10 cellular contexts compared by ENCODE assay signal in genomic region chr10:44965651-44966097, GRCh38. TPM values are rescaled to one million over a fixed set of nuclear protein-coding genes. Genes with fewer than 3 reads are reported as not detected.
A peak's percentile ranks its signal among the peaks of the same experiment; 100 is the strongest.
DNase-seq lines count a peak whose midpoint lies in the region; ATAC-seq, FAIRE-seq and TF ChIP-seq lines count a peak whose summit lies in the region.
"Had no signal": no experiment of that assay in that cellular context is flagged by ENCODE, and none has a peak within 500 bp of the region (broad histone marks: within the 10 kb centered on the region; RNA-seq: fewer than 3 reads in every experiment).

No MANE protein-coding gene starts in this region.

- H3K18ac ChIP-seq in H1 (ENCODE audit: extremely low read depth, low read length), result peak overlapping the region; percentile 83

- no peak overlapping the region for H3K23ac ChIP-seq in H1 (ENCODE audit: insufficient read length)

- FAIRE-seq in GM19239 (lab: Jason Lieb, UNC), result peak; percentile 96
- FAIRE-seq in H1 (lab: Jason Lieb, UNC), result no peak

- TF ChIP-seq CTCF in H1 (IDR thresholded peaks at IDR 0.05; ENCODE audit: control extremely low read depth in 1 of 3, insufficient read depth in 1 of 3, low read depth in 1 of 3, low read length in 3 of 3), result no peak
- no peak for TF ChIP-seq CTCF in spleen (IDR thresholded peaks at IDR 0.05 in 8 of 11, conservative IDR thresholded peaks at IDR 0.05 in 3 of 11)

- H3K27ac ChIP-seq in H1 (ENCODE audit: low read depth, low read length) (no peak overlapping the region), spleen (peak overlapping the region in 5 of 8 donors; percentile 67 to 93 (median 91))
- no peak overlapping the region for H3K27ac ChIP-seq in CD8-positive, alpha-beta memory T cell (ENCODE audit: low read depth, low read length)

- peak overlapping the region in 1 of 8 donors; percentile 27 for H3K27ac Mint-ChIP-seq in CD8-positive, alpha-beta memory T cell

- WGBS in H1 (ENCODE audit: extremely low coverage in 1 of 2, insufficient coverage in 1 of 2, insufficient read length in 1 of 2, insufficient replicate concordance in 2 of 2, low coverage in 1 of 2, low lambda C conversion rate in 2 of 2, missing lambda C conversion rate in 1 of 2), 2 experiments, result 93% methylated on average over 6 of the region's 6 CpGs; no CpG with 5 or more reads in 1 of the 2 experiments
- 73 to 82% (median 79%) methylated on average over 6 of the region's 6 CpGs for WGBS in spleen, 5 donors

- CTCF ChIA-PET in H1 (lab: Charles Lee; ENCODE audit: partially characterized antibody), result interaction anchor here (0.5 to 11.2 kb wide), 13 partner anchors 8 to 567 kb away, joined by 3 to 143 read pairs (median 6); partner anchors contain the start of gene DEPP1
- CTCF ChIA-PET in CD8-positive, alpha-beta memory T cell (lab: Charles Lee), result interaction anchor here (0.7 to 2.0 kb wide), 3 partner anchors 10 to 33 kb away, joined by 4 to 6 read pairs (median 4); no protein-coding TSS in a partner anchor

- H3K27me3 ChIP-seq in H1 (replicated peaks in 1 of 4; ENCODE audit: control insufficient read depth in 3 of 4, extremely low read depth in 1 of 4, insufficient read depth in 3 of 4, low read length in 3 of 4) (peaks cover 0 to under 1% (median 0%) of the 10 kb centered on the region in 4 experiments; a peak in 3 of 7 replicates), spleen (replicated peaks in 1 of 7) (no peaks in the 10 kb centered on the region)
- no peaks in the 10 kb centered on the region for H3K27me3 ChIP-seq in CD8-positive, alpha-beta memory T cell (ENCODE audit: insufficient read depth, low read length, poor library complexity, severe bottlenecking)

- H3K9me3 ChIP-seq in H1 (ENCODE audit: insufficient read depth in 2 of 2, low read depth in 1 of 2, low read length in 1 of 2) (no peaks in the 10 kb centered on the region), spleen (no peaks in the 10 kb centered on the region)
- no peaks in the 10 kb centered on the region for H3K9me3 ChIP-seq in CD8-positive, alpha-beta memory T cell (ENCODE audit: low read length)

- peak overlapping the region; percentile 63; the same call in 1 of the 2 replicates for H2BK15ac ChIP-seq in H1 (ENCODE audit: low read length)

- peaks cover 0 to 2% of the 10 kb centered on the region in 2 experiments for H4K20me1 ChIP-seq in H1 (replicated peaks in 1 of 2; ENCODE audit: control insufficient read depth in 1 of 2, insufficient read depth in 2 of 2, low read length in 2 of 2)

- no peak overlapping the region for H3K9ac ChIP-seq in H1 (replicated peaks in 1 of 4; ENCODE audit: extremely low read depth in 1 of 4, low read depth in 3 of 4, low read length in 3 of 4)

- DNase-seq in GM19239 (ENCODE audit: insufficient read length, low spot score) (no peak), H1 (ENCODE audit: low read depth in 1 of 2, low spot score in 2 of 2) (peak in 1 of 2 experiments; percentile 40), spleen (peak; percentile 51), SW480 (ENCODE audit: low spot score) (no peak), NCI-H2107 (lab: John Stamatoyannopoulos, UW) (no peak)
- no peak for DNase-seq in CD8-positive, alpha-beta memory T cell
- no peak for DNase-seq in activated CD4-positive, alpha-beta T cell treated with anti-CD3 and anti-CD28 coated beads, Interleukin-2, amount 50 U/mL, for 1 hour

- peaks cover 0 to 3% of the 10 kb centered on the region in 2 donors for H3K27me3 Mint-ChIP-seq in CD8-positive, alpha-beta memory T cell

- no peak for TF ChIP-seq RAD21 in H1 (IDR thresholded peaks at IDR 0.05 in 1 of 2, conservative IDR thresholded peaks at IDR 0.05 in 1 of 2; ENCODE audit: low read depth in 2 of 2, low read length in 2 of 2)

- peak overlapping the region; percentile 94; the same call in 1 of the 2 replicates for H2BK5ac ChIP-seq in H1 (ENCODE audit: low read depth, low read length)

- peaks cover 37 to 43% (median 41%) of the 10 kb centered on the region in 3 donors for H3K4me1 Mint-ChIP-seq in CD8-positive, alpha-beta memory T cell

- H3K79me1 ChIP-seq in H1 (ENCODE audit: low read depth, low read length), result peaks cover 5% of the 10 kb centered on the region; the same call in 1 of the 2 replicates

- H3K9me3 Mint-ChIP-seq in CD8-positive, alpha-beta memory T cell, result no peaks in the 10 kb centered on the region

- TF ChIP-seq EP300 in H1 (IDR thresholded peaks at IDR 0.05; ENCODE audit: borderline replicate concordance in 1 of 2, low read depth in 2 of 2, low read length in 2 of 2), result no peak

- H2AK5ac ChIP-seq in H1 (ENCODE audit: low read depth, low read length), result peak overlapping the region; percentile 94; the same call in 1 of the 2 replicates

- H3K4me3 ChIP-seq in H1 (ENCODE audit: extremely low read depth in 1 of 4, insufficient read depth in 2 of 4, low read depth in 3 of 4, low read length in 4 of 4) (no peak overlapping the region), spleen (no peak overlapping the region)
- H3K4me3 ChIP-seq in CD8-positive, alpha-beta memory T cell (ENCODE audit: low read length), result no peak overlapping the region

- H3K4me2 ChIP-seq in H1 (ENCODE audit: insufficient read depth in 1 of 2, low read depth in 2 of 2, low read length in 2 of 2), result peak overlapping the region in 1 of 2 experiments; percentile 54; a peak in 2 of 4 replicates

- H3K14ac ChIP-seq in H1 (ENCODE audit: insufficient read length), result no peak overlapping the region

- peak overlapping the region; percentile 82 for H4K91ac ChIP-seq in H1 (replicated peaks; ENCODE audit: insufficient read length, low read length)

- H4K5ac ChIP-seq in H1 (ENCODE audit: insufficient read length, low read depth, low read length), result no peak overlapping the region

- H3K36me3 ChIP-seq in H1 (ENCODE audit: control insufficient read depth in 2 of 4, insufficient read depth in 4 of 4, low read length in 3 of 4) (peaks cover 0 to 6% (median 0%) of the 10 kb centered on the region in 4 experiments; a peak in 1 of 8 replicates), spleen (peaks cover 0 to 11% (median 0%) of the 10 kb centered on the region in 6 donors)
- H3K36me3 ChIP-seq in CD8-positive, alpha-beta memory T cell (ENCODE audit: insufficient read depth, low read length), result no peaks in the 10 kb centered on the region

- peak overlapping the region; percentile 97; the same call in 1 of the 2 replicates for H2BK12ac ChIP-seq in H1 (ENCODE audit: low read depth, low read length)

- peak; percentile 33 for ATAC-seq in HG02970 (IDR thresholded peaks at IDR 0.05; ENCODE audit: low FRiP score, unreplicated experiment)

- intact Hi-C loops in spleen (cut with DNase I; ENCODE audit: low total_unique reads), result no loop called here

- no peaks in the 10 kb centered on the region; a peak in 1 of 4 replicates for H3K79me2 ChIP-seq in H1 (ENCODE audit: control insufficient read depth in 1 of 2, insufficient read depth in 2 of 2, low read length in 2 of 2)

- no peak for TF ChIP-seq POLR2A in H1 (IDR thresholded peaks at IDR 0.05; ENCODE audit: control extremely low read depth in 1 of 2, low read depth in 2 of 2, low read length in 2 of 2)
- no peak for TF ChIP-seq POLR2A in spleen (IDR thresholded peaks at IDR 0.05)

- no peak overlapping the region for H2AFZ ChIP-seq in H1 (ENCODE audit: low read length)

- peak overlapping the region; percentile 95 for H2BK20ac ChIP-seq in H1 (ENCODE audit: low read length)

- H3K56ac ChIP-seq in H1 (replicated peaks; ENCODE audit: insufficient read length, low read depth, low read length), result no peak overlapping the region

- POLR2A ChIA-PET in H1 (lab: Charles Lee; ENCODE audit: partially characterized antibody), result interaction anchor here (0.9 to 2.8 kb wide), 8 partner anchors 8 to 35 kb away, joined by 3 to 11 read pairs (median 4); partner anchors contain the start of gene ZNF22
- POLR2A ChIA-PET in CD8-positive, alpha-beta memory T cell (lab: Charles Lee), result no interaction called here

- H3K4me1 ChIP-seq in H1 (replicated peaks in 1 of 4; ENCODE audit: control insufficient read depth in 3 of 4, insufficient read depth in 4 of 4, low read length in 3 of 4) (peaks cover 20 to 42% (median 29%) of the 10 kb centered on the region in 4 experiments), spleen (peaks cover 38 to 100% (median 81%) of the 10 kb centered on the region in 6 donors)
- H3K4me1 ChIP-seq in CD8-positive, alpha-beta memory T cell (ENCODE audit: insufficient read depth, low read length), result peaks cover 35% of the 10 kb centered on the region

- H3K23me2 ChIP-seq in H1 (ENCODE audit: low read depth, low read length), result peaks cover 3% of the 10 kb centered on the region; the same call in 1 of the 2 replicates

- no peak overlapping the region for H3K4me3 Mint-ChIP-seq in CD8-positive, alpha-beta memory T cell

- peak overlapping the region; percentile 38 for H2BK120ac ChIP-seq in H1 (replicated peaks; ENCODE audit: low read depth, low read length)

- H3K4ac ChIP-seq in H1 (replicated peaks; ENCODE audit: insufficient read length, low read depth, low read length), result no peak overlapping the region

- no peaks in the 10 kb centered on the region for H3K36me3 Mint-ChIP-seq in CD8-positive, alpha-beta memory T cell

- H4K8ac ChIP-seq in H1 (ENCODE audit: extremely low read depth, insufficient read depth, low read length), result no peak overlapping the region

RNA-seq across cellular contexts. Expression of gene RASSF4, which starts 6.1 kb away (rescaled TPM):
- 12.3 and 14.5 TPM in 2 replicates for total RNA-seq in H1 (2021; fragmentation: NEBNext Ultra II Directional; extraction: Animal tissue kit (Norgen Biotek cat#: 25700))
- polyA plus RNA-seq in H1 (2011; rRNA removed) (14.3 and 16.1 TPM in 2 replicates), spleen (10 to 100 TPM; 36.7 to 61.0 (median 38.2) TPM)
- polyA plus RNA-seq in H1 (2011; cell fraction: cytosol; rRNA removed), result 17.1 TPM
- polyA plus RNA-seq in H1 (2011; cell fraction: nucleus; rRNA removed), result 36.6 TPM
- polyA plus RNA-seq in H1 (2012, experiment 1 of 2), result 7.0 to 11.7 TPM (median 8.8 TPM) in 4 replicates
- polyA plus RNA-seq in H1 (2012, experiment 2 of 2), result 5.5 TPM
- polyA plus RNA-seq in H1 (2013, experiment 1 of 2), result 7.2 TPM
- polyA plus RNA-seq in H1 (2013, experiment 2 of 2), result 6.4 TPM
- polyA minus RNA-seq in H1 (2011; rRNA and poly(A)+ RNA removed), result 12.2 and 16.5 TPM in 2 replicates
- polyA minus RNA-seq in H1 (2011; cell fraction: cytosol; rRNA and poly(A)+ RNA removed), result 6.1 TPM
- 29.0 TPM for polyA minus RNA-seq in H1 (2011; cell fraction: nucleus; rRNA and poly(A)+ RNA removed)
- total RNA-seq in spleen, result 10 to 100 TPM; 70.8 to 96.2 (median 73.7) TPM
- total RNA-seq in CD8-positive, alpha-beta memory T cell, result 1 to 10 TPM; 2.8 TPM
- polyA plus RNA-seq in CD8-positive, alpha-beta memory T cell, result 0.85 TPM

RNA-seq across cellular contexts. Expression of gene DEPP1, which starts 12.9 kb away (rescaled TPM):
- total RNA-seq in H1 (2021; fragmentation: NEBNext Ultra II Directional; extraction: Animal tissue kit (Norgen Biotek cat#: 25700)), result 0.67 and 0.80 TPM in 2 replicates
- polyA plus RNA-seq in H1 (2011; rRNA removed) (4.5 and 5.3 TPM in 2 replicates), spleen (10 to 100 TPM; 13.3 to 36.5 (median 15.7) TPM)
- polyA plus RNA-seq in H1 (2011; cell fraction: cytosol; rRNA removed), result 3.6 TPM
- 6.4 TPM for polyA plus RNA-seq in H1 (2011; cell fraction: nucleus; rRNA removed)
- polyA plus RNA-seq in H1 (2012, experiment 1 of 2), result 1.5 to 2.8 TPM (median 2.0 TPM) in 4 replicates
- 1.9 TPM for polyA plus RNA-seq in H1 (2012, experiment 2 of 2)
- 0.14 TPM for polyA plus RNA-seq in H1 (2013, experiment 1 of 2)
- 0.07 TPM for polyA plus RNA-seq in H1 (2013, experiment 2 of 2)
- polyA minus RNA-seq in H1 (2011; rRNA and poly(A)+ RNA removed), result 6.2 and 6.3 TPM in 2 replicates
- 2.8 TPM for polyA minus RNA-seq in H1 (2011; cell fraction: cytosol; rRNA and poly(A)+ RNA removed)
- 6.5 TPM for polyA minus RNA-seq in H1 (2011; cell fraction: nucleus; rRNA and poly(A)+ RNA removed)
- 10 to 100 TPM in 6 of 7 donors, 1 to 10 TPM in 1; 9.5 to 90.1 (median 21.1) TPM for total RNA-seq in spleen
- total RNA-seq in CD8-positive, alpha-beta memory T cell, result under 1 TPM in 1 of 2 experiments, not detected in 1; 0.11 TPM
- polyA plus RNA-seq in CD8-positive, alpha-beta memory T cell, result not detected

RNA-seq across cellular contexts. Expression of gene ZNF22, which starts 35.0 kb away (rescaled TPM):
- 42.5 and 45.2 TPM in 2 replicates for total RNA-seq in H1 (2021; fragmentation: NEBNext Ultra II Directional; extraction: Animal tissue kit (Norgen Biotek cat#: 25700))
- polyA plus RNA-seq in H1 (2011; rRNA removed) (9.6 and 18.2 TPM in 2 replicates), spleen (10 to 100 TPM; 25.9 to 33.6 (median 31.5) TPM)
- 20.3 TPM for polyA plus RNA-seq in H1 (2011; cell fraction: cytosol; rRNA removed)
- 7.0 TPM for polyA plus RNA-seq in H1 (2011; cell fraction: nucleus; rRNA removed)
- polyA plus RNA-seq in H1 (2012, experiment 1 of 2), result 18.8 to 33.6 TPM (median 19.8 TPM) in 4 replicates
- polyA plus RNA-seq in H1 (2012, experiment 2 of 2), result 2.6 TPM
- 40.3 TPM for polyA plus RNA-seq in H1 (2013, experiment 1 of 2)
- 40.4 TPM for polyA plus RNA-seq in H1 (2013, experiment 2 of 2)
- polyA minus RNA-seq in H1 (2011; rRNA and poly(A)+ RNA removed), result 10.3 and 11.8 TPM in 2 replicates
- polyA minus RNA-seq in H1 (2011; cell fraction: cytosol; rRNA and poly(A)+ RNA removed), result 7.1 TPM
- 10.3 TPM for polyA minus RNA-seq in H1 (2011; cell fraction: nucleus; rRNA and poly(A)+ RNA removed)
- total RNA-seq in spleen, result 10 to 100 TPM; 22.7 to 28.3 (median 25.8) TPM
- total RNA-seq in CD8-positive, alpha-beta memory T cell, result 10 to 100 TPM; 36.1 to 37.2 TPM
- 49.1 TPM for polyA plus RNA-seq in CD8-positive, alpha-beta memory T cell

RNA-seq across cellular contexts. Expression of gene TMEM72, which starts 54.5 kb away (rescaled TPM):
- total RNA-seq in H1 (2021; fragmentation: NEBNext Ultra II Directional; extraction: Animal tissue kit (Norgen Biotek cat#: 25700)), result not detected in 2 replicates
- polyA plus RNA-seq in H1 (2011; rRNA removed) (not detected in 2 replicates), spleen (under 1 TPM in 1 of 3 donors, not detected in 2; 0.04 TPM)
- 0.03 TPM for polyA plus RNA-seq in H1 (2011; cell fraction: cytosol; rRNA removed)
- not detected for polyA plus RNA-seq in H1 (2011; cell fraction: nucleus; rRNA removed)
- polyA plus RNA-seq in H1 (2012, experiment 1 of 2), result not detected in 4 replicates
- polyA plus RNA-seq in H1 (2012, experiment 2 of 2), result not detected
- polyA plus RNA-seq in H1 (2013, experiment 1 of 2), result not detected
- polyA plus RNA-seq in H1 (2013, experiment 2 of 2), result not detected
- polyA minus RNA-seq in H1 (2011; rRNA and poly(A)+ RNA removed), result not detected in 2 replicates
- not detected for polyA minus RNA-seq in H1 (2011; cell fraction: cytosol; rRNA and poly(A)+ RNA removed)
- not detected for polyA minus RNA-seq in H1 (2011; cell fraction: nucleus; rRNA and poly(A)+ RNA removed)
- not detected for total RNA-seq in spleen
- not detected for total RNA-seq in CD8-positive, alpha-beta memory T cell
- not detected for polyA plus RNA-seq in CD8-positive, alpha-beta memory T cell
- total RNA-seq: mononuclear cell, RPMI7951 had no signal

Comparison
In these comparisons a context has a peak if more than half of its experiments do, and no peak if none do; other contexts are left out.
1. H3K27ac ChIP-seq: peak in spleen (5 of 8); none in H1 (single experiment) and CD8-positive, alpha-beta memory T cell (single experiment).